In genomic region chr1:161721738-161722343, GRCh38 we compare ENCODE assay signal across 11 cellular contexts. TPM values are rescaled to one million over a fixed set of nuclear protein-coding genes. Genes with fewer than 3 reads are reported as not detected.
A peak's percentile ranks its signal among the peaks of the same experiment; 100 is the strongest.
DNase-seq lines count a peak whose midpoint lies in the region; ATAC-seq and TF ChIP-seq lines count a peak whose summit lies in the region.
"Had no signal": no experiment of that assay in that cellular context is flagged by ENCODE, and none has a peak within 500 bp of the region (broad histone marks: within the 10 kb centered on the region; RNA-seq: fewer than 3 reads in every experiment).

No MANE protein-coding gene starts in this region.

- H2AFZ ChIP-seq in PC-9: no peak overlapping the region

- TF ChIP-seq POLR2A in sigmoid colon (IDR thresholded peaks at IDR 0.05): no peak

- H3K27ac ChIP-seq in PC-9: peak overlapping the region; percentile 40
- no peak overlapping the region for H3K27ac ChIP-seq in sigmoid colon
- H3K27ac ChIP-seq: 22Rv1 had no signal

- H3K79me2 ChIP-seq in PC-9 (ENCODE audit: low read depth): 0 out of 2 replicates have a peak, but pooled peaks cover 9% of the 10 kb centered on the region

- POLR2A ChIA-PET in PC-9 (lab: Charles Lee; ENCODE audit: unreplicated experiment): no interaction called here

- peak overlapping the region; percentile 6 to 46 for H3K4me3 Mint-ChIP-seq in stimulated activated naive B cell treated with anti-CD40 and anti-IgM and Interleukin-4, amounts not matched to agents 10 μg/mL and 1 μg/mL and 100 μg/mL, for 72 hours
- H3K4me3 Mint-ChIP-seq: activated T-cell treated with anti-CD3 and anti-CD28 coated beads, Interleukin-2, amount 50 U/mL, for 72 hours had no signal

- CTCF ChIA-PET in PC-9 (lab: Charles Lee): no interaction called here

- H3K27me3 ChIP-seq in PC-9 (ENCODE audit: insufficient read depth, low read depth): no peaks in the 10 kb centered on the region
- H3K27me3 ChIP-seq in sigmoid colon: peaks cover 0 to 6% (median 0%) of the 10 kb centered on the region in 3 donors

- no TSS peak for BruUV-seq in PC-9 (replicated peaks; lab: Mats Ljungman, UMichigan)

- H3K27ac Mint-ChIP-seq in stimulated activated naive B cell treated with anti-CD40 and anti-IgM and Interleukin-4, amounts not matched to agents 10 μg/mL and 1 μg/mL and 100 μg/mL, for 72 hours: peak overlapping the region; percentile 16
- H3K27ac Mint-ChIP-seq: activated T-cell treated with anti-CD3 and anti-CD28 coated beads, Interleukin-2, amount 50 U/mL, for 72 hours had no signal

- H3K4me1 ChIP-seq in PC-9 (replicated peaks; ENCODE audit: insufficient read depth) (peaks cover 46% of the 10 kb centered on the region), sigmoid colon (peaks cover 0 to 13% (median 9%) of the 10 kb centered on the region in 4 donors)

- H3K9me2 ChIP-seq in PC-9 (ENCODE audit: insufficient read depth): no peaks in the 10 kb centered on the region

- peak; percentile 33 to 40 for ATAC-seq in stimulated activated naive B cell treated with anti-CD40 and anti-IgM and Interleukin-4, amounts not matched to agents 10 μg/mL and 1 μg/mL and 100 μg/mL, for 72 hours (replicated peaks)
- no peak for ATAC-seq in GM19324 (IDR thresholded peaks at IDR 0.05; ENCODE audit: low FRiP score, unreplicated experiment)

- H3K9me3 ChIP-seq in PC-9 (ENCODE audit: insufficient read depth, low read depth): no peaks in the 10 kb centered on the region
- no peaks in the 10 kb centered on the region for H3K9me3 ChIP-seq in sigmoid colon

- no peak for TF ChIP-seq CTCF in PC-9 (conservative IDR thresholded peaks at IDR 0.05)
- no peak for TF ChIP-seq CTCF in choroid plexus epithelial cell (conservative IDR thresholded peaks at IDR 0.05; ENCODE audit: low read depth, low read length)
- TF ChIP-seq CTCF in sigmoid colon (IDR thresholded peaks at IDR 0.05): no peak

- peaks cover 52 to 84% of the 10 kb centered on the region in 2 donors for H3K4me1 Mint-ChIP-seq in stimulated activated naive B cell treated with anti-CD40 and anti-IgM and Interleukin-4, amounts not matched to agents 10 μg/mL and 1 μg/mL and 100 μg/mL, for 72 hours

- no peaks in the 10 kb centered on the region for H4K20me1 ChIP-seq in PC-9 (ENCODE audit: insufficient read depth)

- WGBS in sigmoid colon, 2 donors: 62 to 66% methylated on average over 8 of the region's 8 CpGs

- H3K4me3 ChIP-seq in PC-9: no peak overlapping the region
- no peak overlapping the region for H3K4me3 ChIP-seq in choroid plexus epithelial cell (ENCODE audit: low read depth, low read length)
- no peak overlapping the region for H3K4me3 ChIP-seq in sigmoid colon

- peaks cover 0 to 2% of the 10 kb centered on the region in 2 donors for H3K36me3 Mint-ChIP-seq in stimulated activated naive B cell treated with anti-CD40 and anti-IgM and Interleukin-4, amounts not matched to agents 10 μg/mL and 1 μg/mL and 100 μg/mL, for 72 hours

- TF ChIP-seq EP300 in sigmoid colon (IDR thresholded peaks at IDR 0.05): no peak

- H3K4me2 ChIP-seq in PC-9: peak overlapping the region; percentile 17

- no peaks in the 10 kb centered on the region for H3K36me3 ChIP-seq in PC-9 (ENCODE audit: low read depth)
- H3K36me3 ChIP-seq in sigmoid colon: no peaks in the 10 kb centered on the region

- no peaks in the 10 kb centered on the region for H3F3A ChIP-seq in PC-9 (ENCODE audit: insufficient read depth, low read depth)

- H3K9me3 Mint-ChIP-seq in stimulated activated naive B cell treated with anti-CD40 and anti-IgM and Interleukin-4, amounts not matched to agents 10 μg/mL and 1 μg/mL and 100 μg/mL, for 72 hours: no peaks in the 10 kb centered on the region
- H3K9me3 Mint-ChIP-seq: activated T-cell treated with anti-CD3 and anti-CD28 coated beads, Interleukin-2, amount 50 U/mL, for 72 hours had no signal

- intact Hi-C loops in PC-9 (cut with micrococcal nuclease; ENCODE audit: unreplicated experiment): no loop called here
- intact Hi-C loops in sigmoid colon (cut with DNase I): no loop called here

- no peaks in the 10 kb centered on the region for H3K27me3 Mint-ChIP-seq in stimulated activated naive B cell treated with anti-CD40 and anti-IgM and Interleukin-4, amounts not matched to agents 10 μg/mL and 1 μg/mL and 100 μg/mL, for 72 hours

- DNase-seq in NK-92 treated with Interleukin-12 subunit alpha and Interleukin-12 subunit beta, amount 100 ng/mL, for 24 hours (lab: John Stamatoyannopoulos, UW): peak; percentile 13
- DNase-seq in NK-92 (lab: John Stamatoyannopoulos, UW; ENCODE audit: unreplicated experiment) (no peak), PC-9 (peak in 1 of 2 experiments; percentile 63), choroid plexus epithelial cell (ENCODE audit: low read depth) (peak; percentile 78), D341Med (ENCODE audit: low spot score) (no peak), sigmoid colon (no peak)
- no peak for DNase-seq in stimulated activated naive B cell treated with anti-CD40 and anti-IgM and Interleukin-4, amounts not matched to agents 10 μg/mL and 1 μg/mL and 100 μg/mL, for 72 hours
- DNase-seq: mesendoderm had no signal

RNA-seq across cellular contexts. Expression of gene FCRLB, which starts 0.5 kb away (rescaled TPM):
- total RNA-seq in PC-9 (2021) (1.0 and 1.5 TPM in 2 replicates), sigmoid colon (under 1 TPM in 3 of 4 donors, not detected in 1; 0.36 to 0.95 (median 0.82) TPM)
- polyA plus RNA-seq in sigmoid colon: under 1 TPM in 2 of 3 donors, not detected in 1; 0.23 to 0.89 TPM

RNA-seq across cellular contexts. Expression of gene FCRLA, which starts 14.8 kb away (rescaled TPM):
- total RNA-seq in PC-9 (2021): 0.20 TPM in 1 of 2 replicates, not detected in the other
- not detected for total RNA-seq in sigmoid colon
- polyA plus RNA-seq in sigmoid colon: 10 to 100 TPM in 1 of 3 donors, 1 to 10 TPM in 1, not detected in 1; 1.6 to 22.0 TPM

RNA-seq across cellular contexts. Expression of gene DUSP12, which starts 27.7 kb away (rescaled TPM):
- total RNA-seq in PC-9 (2021) (21.0 and 23.6 TPM in 2 replicates), sigmoid colon (10 to 100 TPM; 12.7 to 40.3 (median 24.1) TPM)
- 10 to 100 TPM; 13.6 to 21.0 (median 17.5) TPM for polyA plus RNA-seq in sigmoid colon

RNA-seq across cellular contexts. Expression of gene ATF6, which starts 44.3 kb away (rescaled TPM):
- 14.6 and 19.5 TPM in 2 replicates for total RNA-seq in PC-9 (2021)
- total RNA-seq in sigmoid colon: 10 to 100 TPM; 26.3 to 28.1 (median 27.6) TPM
- polyA plus RNA-seq in sigmoid colon: 1 to 10 TPM; 2.3 to 9.0 (median 3.0) TPM

RNA-seq across cellular contexts. Expression of gene FCGR2B, which starts 58.9 kb away (rescaled TPM):
- total RNA-seq in PC-9 (2021) (not detected in 2 replicates), sigmoid colon (10 to 100 TPM in 3 of 4 donors, 1 to 10 TPM in 1; 6.4 to 42.1 (median 23.0) TPM)
- 10 to 100 TPM; 10.8 to 20.3 (median 15.9) TPM for polyA plus RNA-seq in sigmoid colon
- total RNA-seq: activated T-cell treated with anti-CD3 and anti-CD28 coated beads, Interleukin-2, amount 50 U/mL, for 72 hours had no signal

Comparison
In these comparisons a context has a peak if more than half of its experiments do, and no peak if none do; other contexts are left out.
1. DNase-seq: peak in NK-92 treated with Interleukin-12 subunit alpha and Interleukin-12 subunit beta, amount 100 ng/mL, for 24 hours (single experiment) and choroid plexus epithelial cell (single experiment); none in NK-92 (single experiment), stimulated activated naive B cell treated with anti-CD40 and anti-IgM and Interleukin-4, amounts not matched to agents 10 μg/mL and 1 μg/mL and 100 μg/mL, for 72 hours (single experiment), D341Med (single experiment) and sigmoid colon (single experiment).